8 cellular contexts compared by ENCODE assay signal in genomic region chr5:135398855-135399837, GRCh38. TPM values are rescaled to one million over a fixed set of nuclear protein-coding genes. Genes with fewer than 3 reads are reported as not detected.
DNase-seq lines count a peak whose midpoint lies in the region; ATAC-seq, FAIRE-seq and TF ChIP-seq lines count a peak whose summit lies in the region.

Gene MACROH2A1, minus strand, starts transcription at chr5:135399231. Its CDS starts 10,138 bp downstream, at chr5:135389093.

- H3K27ac ChIP-seq in HepG2 (ENCODE audit: extremely low read length, insufficient read depth, low read length): peak within 1 kb of the TSS; percentile 79

- H3K36me3 ChIP-seq in HepG2 (replicated peaks in 1 of 2; ENCODE audit: control insufficient read depth in 1 of 2, insufficient read depth in 2 of 2, low read length in 2 of 2): peaks cover 0 to under 1% of the 10 kb centered on the region in 2 experiments; a peak in 2 of 5 replicates

- peak; percentile 93 for DNase-seq in AG08396 (ENCODE audit: low spot score)
- DNase-seq in NCI-H510A (lab: John Stamatoyannopoulos, UW): peak; percentile 54
- DNase-seq in activated CD4-positive, alpha-beta T cell treated with anti-CD3 and anti-CD28 coated beads, Interleukin-2, amount 50 U/mL, for 1 hour: peak; percentile 75
- peak; percentile 72 for DNase-seq in HepG2 (ENCODE audit: low spot score)
- DNase-seq in stimulated activated CD4-positive, alpha-beta T cell treated with anti-CD3 and anti-CD28 coated beads, Interleukin-4, amount 100 ng/mL, for 1 hour: peak; percentile 87

- peaks cover 61% of the 10 kb centered on the region for H3K4me1 Mint-ChIP-seq in dendritic cell treated with granulocyte-macrophage colony-stimulating factor and Interleukin-4, amounts not matched to agents 40 ng/mL and 50 ng/mL, for 4 days (ENCODE audit: low read depth)

- H3K27me3 ChIP-seq in HepG2 (ENCODE audit: control insufficient read depth in 1 of 2, insufficient read depth in 2 of 2, low read length in 2 of 2): no peaks in the 10 kb centered on the region

- no peaks in the 10 kb centered on the region for H3K27me3 Mint-ChIP-seq in dendritic cell treated with granulocyte-macrophage colony-stimulating factor and Interleukin-4, amounts not matched to agents 40 ng/mL and 50 ng/mL, for 4 days

- BruUV-seq in HepG2 (replicated peaks; lab: Mats Ljungman, UMichigan): no TSS peak

- peaks cover 45% of the 10 kb centered on the region for H3K79me2 ChIP-seq in HepG2 (ENCODE audit: insufficient read depth, low read length)

- TF ChIP-seq EP300 in HepG2 (IDR thresholded peaks at IDR 0.05; ENCODE audit: low read depth in 2 of 2, low read length in 2 of 2) (peak; percentile 30 to 47; a peak in 2 of 4 replicates), HepG2 (CRISPR knock-in tag; IDR thresholded peaks at IDR 0.05; ENCODE audit: borderline replicate concordance) (0 out of 2 replicates have a peak, but pooled peaks have one; percentile 33)

- TF ChIP-seq RAD21 in HepG2 (CRISPR knock-in tag; IDR thresholded peaks at IDR 0.05): peak; percentile 55

- intact Hi-C loops in dendritic cell treated with granulocyte-macrophage colony-stimulating factor and Interleukin-4, amounts not matched to agents 40 ng/mL and 50 ng/mL, for 4 days (cut with micrococcal nuclease): loop anchor here (5.0 kb wide), 1 partner anchor 38 kb away; no protein-coding TSS in a partner anchor
- intact Hi-C loops in HepG2 (cut with micrococcal nuclease; ENCODE audit: unreplicated experiment): no loop called here

- no peaks in the 10 kb centered on the region for H3K9me3 ChIP-seq in HepG2 (ENCODE audit: low read length)

- no peak within 1 kb of the TSS for H2AFZ ChIP-seq in HepG2 (ENCODE audit: low read length)

- no peak for FAIRE-seq in HepG2 (lab: Jason Lieb, UNC)

- peaks cover 39% of the 10 kb centered on the region for H3K36me3 Mint-ChIP-seq in dendritic cell treated with granulocyte-macrophage colony-stimulating factor and Interleukin-4, amounts not matched to agents 40 ng/mL and 50 ng/mL, for 4 days (ENCODE audit: low read depth)

- H3K4me1 ChIP-seq in HepG2 (ENCODE audit: insufficient read depth, low read length): peaks cover 60% of the 10 kb centered on the region

- TF ChIP-seq CTCF in HepG2 (CRISPR knock-in tag; IDR thresholded peaks at IDR 0.05): no peak

- CTCF ChIA-PET in HepG2 (lab: Yijun Ruan, JAX; ENCODE audit: low intra/inter-chr PET ratio, low total read pairs): no interaction called here

- 45% methylated on average over 23 of the region's 111 CpGs for WGBS in HepG2 (ENCODE audit: low lambda C conversion rate)

- in situ Hi-C loops in HepG2 (cut with HindIII; ENCODE audit: extremely low pct_ligation_motif_present, low pct_unique_long_range_greater_than_20kb): no loop called here

- peak within 1 kb of the TSS; percentile 98 for H3K27ac Mint-ChIP-seq in dendritic cell treated with granulocyte-macrophage colony-stimulating factor and Interleukin-4, amounts not matched to agents 40 ng/mL and 50 ng/mL, for 4 days

- H3K4me3 Mint-ChIP-seq in dendritic cell treated with granulocyte-macrophage colony-stimulating factor and Interleukin-4, amounts not matched to agents 40 ng/mL and 50 ng/mL, for 4 days: peak within 1 kb of the TSS; percentile 93

- ATAC-seq in GM18868 (IDR thresholded peaks at IDR 0.05; ENCODE audit: unreplicated experiment) (peak; percentile 84), HG03097 (IDR thresholded peaks at IDR 0.05; ENCODE audit: low FRiP score, unreplicated experiment) (peak; percentile 78), HepG2 (peak; percentile 86)

- POLR2A ChIA-PET in HepG2 (lab: Yijun Ruan, JAX): no interaction called here

- H4K20me1 ChIP-seq in HepG2 (ENCODE audit: insufficient read depth, low read length): peaks cover 32% of the 10 kb centered on the region

- H3K9me3 Mint-ChIP-seq in dendritic cell treated with granulocyte-macrophage colony-stimulating factor and Interleukin-4, amounts not matched to agents 40 ng/mL and 50 ng/mL, for 4 days: no peaks in the 10 kb centered on the region

- H3K4me3 ChIP-seq in HepG2 (replicated peaks in 1 of 3; ENCODE audit: insufficient read depth in 1 of 3, low read depth in 2 of 3, low read length in 3 of 3): peak within 1 kb of the TSS; percentile 84 to 99 (median 91)

- H3K9ac ChIP-seq in HepG2 (ENCODE audit: insufficient read depth, low read depth, low read length): peak within 1 kb of the TSS; percentile 85

- TF ChIP-seq POLR2A in HepG2 (IDR thresholded peaks at IDR 0.05; ENCODE audit: insufficient read depth in 1 of 2, low read depth in 2 of 2, low read length in 2 of 2): peak; percentile 72 to 87

- H3K4me2 ChIP-seq in HepG2 (ENCODE audit: low read depth, low read length): peak within 1 kb of the TSS; percentile 83

TF ChIP-seq in HepG2, 621 proteins besides CTCF, POLR2A, EP300 and RAD21 (continues in another document):
- peak; percentile 79 for TF ChIP-seq ZNF564 (CRISPR knock-in tag; IDR thresholded peaks at IDR 0.05)
- TF ChIP-seq FOXK1 (CRISPR knock-in tag; IDR thresholded peaks at IDR 0.05; ENCODE audit: borderline replicate concordance, low read depth): peak; percentile 15; the same call in 1 of the 2 replicates
- peak; percentile 45; the same call in 1 of the 2 replicates for TF ChIP-seq ZNF724P (CRISPR knock-in tag; IDR thresholded peaks at IDR 0.05; ENCODE audit: borderline replicate concordance)
- TF ChIP-seq TFDP1 (CRISPR knock-in tag; IDR thresholded peaks at IDR 0.05; ENCODE audit: borderline replicate concordance): peak; percentile 78
- no peak for TF ChIP-seq MED8 (CRISPR knock-in tag; IDR thresholded peaks at IDR 0.05; ENCODE audit: insufficient replicate concordance)
- peak; percentile 26; the same call in 1 of the 2 replicates for TF ChIP-seq KAT7 (CRISPR knock-in tag; IDR thresholded peaks at IDR 0.05; ENCODE audit: borderline replicate concordance)
- TF ChIP-seq PLRG1 (conservative IDR thresholded peaks at IDR 0.05): no peak
- TF ChIP-seq POLR2AphosphoS5 (IDR thresholded peaks at IDR 0.05; ENCODE audit: low read depth, low read length): peak; percentile 61
- TF ChIP-seq ASH2L (IDR thresholded peaks at IDR 0.05; ENCODE audit: insufficient read length, low read depth, low read length): peak; percentile 56
- peak; percentile 60 for TF ChIP-seq ZNF232 (CRISPR knock-in tag; IDR thresholded peaks at IDR 0.05; ENCODE audit: borderline replicate concordance)
- peak; percentile 93 for TF ChIP-seq SALL2 (CRISPR knock-in tag; IDR thresholded peaks at IDR 0.05)
- 0 out of 2 replicates have a peak, but pooled peaks have one; percentile 53 for TF ChIP-seq ZFP36L2 (CRISPR knock-in tag; IDR thresholded peaks at IDR 0.05)
- TF ChIP-seq ZBTB7B (CRISPR knock-in tag; IDR thresholded peaks at IDR 0.05): no peak
- peak; percentile 26; the same call in 1 of the 2 replicates for TF ChIP-seq GMEB1 (CRISPR knock-in tag; IDR thresholded peaks at IDR 0.05; ENCODE audit: borderline replicate concordance)
- no peak for TF ChIP-seq AGO2 (optimal IDR thresholded peaks at IDR 0.05; ENCODE audit: low read depth, low read length)
- no peak for TF ChIP-seq ZNF660 (CRISPR knock-in tag; IDR thresholded peaks at IDR 0.05; ENCODE audit: borderline replicate concordance, low read depth)
- TF ChIP-seq ZKSCAN8 (CRISPR knock-in tag; IDR thresholded peaks at IDR 0.05; ENCODE audit: borderline replicate concordance): no peak

RNA-seq across cellular contexts. Expression of gene MACROH2A1, which starts in this region (rescaled TPM):
- total RNA-seq in HepG2 (2016; rRNA removed; fragmentation: Illumina TruSeq; extraction: Trizol): 141 and 158 TPM in 2 replicates
- 34.0 and 36.6 TPM in 2 replicates for total RNA-seq in HepG2 (2016; cell fraction: cytosol; rRNA removed; fragmentation: Illumina TruSeq; extraction: Trizol; ENCODE audit: low read depth)
- 139 and 158 TPM in 2 replicates for total RNA-seq in HepG2 (2016; cell fraction: insoluble cytoplasmic fraction; rRNA removed; fragmentation: Illumina TruSeq; extraction: Trizol)
- total RNA-seq in HepG2 (2016; cell fraction: membrane; rRNA removed; fragmentation: Illumina TruSeq; extraction: Trizol): 72.7 and 73.0 TPM in 2 replicates
- total RNA-seq in HepG2 (2016; cell fraction: nucleus; rRNA removed; fragmentation: Illumina TruSeq; extraction: Trizol): 138 and 155 TPM in 2 replicates
- 64.7 and 69.1 TPM in 2 replicates for polyA plus RNA-seq in HepG2 (2011; rRNA removed)
- polyA plus RNA-seq in HepG2 (2011; cell fraction: cytosol; rRNA removed): 58.5 and 70.5 TPM in 2 replicates
- 131 and 137 TPM in 2 replicates for polyA plus RNA-seq in HepG2 (2011; cell fraction: nucleus; rRNA removed)
- polyA plus RNA-seq in HepG2 (2012): 67.6 and 67.7 TPM in 2 replicates
- polyA plus RNA-seq in HepG2 (2016; cell fraction: cytosol; fragmentation: Illumina TruSeq; extraction: Trizol; ENCODE audit: low read depth): 42.2 and 45.6 TPM in 2 replicates
- polyA plus RNA-seq in HepG2 (2016; cell fraction: insoluble cytoplasmic fraction; fragmentation: Illumina TruSeq; extraction: Trizol; ENCODE audit: low read depth): 188 and 202 TPM in 2 replicates
- polyA plus RNA-seq in HepG2 (2016; cell fraction: membrane; fragmentation: Illumina TruSeq; extraction: Trizol; ENCODE audit: low read depth): 69.9 and 70.3 TPM in 2 replicates
- polyA plus RNA-seq in HepG2 (2016; cell fraction: nucleus; fragmentation: Illumina TruSeq; extraction: Trizol; ENCODE audit: insufficient read depth, low read depth): 226 and 231 TPM in 2 replicates
- polyA minus RNA-seq in HepG2 (2011; rRNA and poly(A)+ RNA removed; ENCODE audit: low replicate concordance): 58.8 and 154 TPM in 2 replicates
- 32.4 and 34.2 TPM in 2 replicates for polyA minus RNA-seq in HepG2 (2011; cell fraction: cytosol; rRNA and poly(A)+ RNA removed)
- polyA minus RNA-seq in HepG2 (2011; cell fraction: nucleus; rRNA and poly(A)+ RNA removed): 125 and 144 TPM in 2 replicates

Comparison
In these comparisons a context has a peak if more than half of its experiments do, and no peak if none do; other contexts are left out.
1. Peak in every context shown above with its lines: DNase-seq, ATAC-seq, H3K4me3 ChIP-seq and H3K27ac ChIP-seq.